Comparison of ENCODE assay signal across 19 cellular contexts in genomic region chr14:58464652-58465051, GRCh38.
"Had no signal": no experiment of that assay in that cellular context is flagged by ENCODE, and none has a peak within 500 bp of the region (broad histone marks: within the 10 kb centered on the region; RNA-seq: fewer than 3 reads in every experiment).

No MANE protein-coding gene starts in this region.

- H3K9ac ChIP-seq: SK-N-SH had no signal

- H3K4me2 ChIP-seq: SK-N-SH had no signal

- H3K27ac ChIP-seq: HL-60 had no signal

- DNase-seq: KBM-7, MV-4-11, NCI-H1048, NCI-H1105, NCI-H1436 treated with DMSO at 0.1 percent for 48 hours, NCI-H1694 treated with DMSO at 0.1 percent for 48 hours, NCI-H1930, NCI-H2081, NCI-H2107, NCI-H226, NCI-H446, NCI-H510A, NCI-H524 treated with DMSO at 0.1 percent for 48 hours, RPMI8226, SHP77, SK-N-SH, SW 1271 had no signal

- FAIRE-seq: RCC 7860 had no signal

- H3K9me3 ChIP-seq: SK-N-SH had no signal
